Comparison of ENCODE assay signal across 8 cellular contexts in the genomic region with DNA sequence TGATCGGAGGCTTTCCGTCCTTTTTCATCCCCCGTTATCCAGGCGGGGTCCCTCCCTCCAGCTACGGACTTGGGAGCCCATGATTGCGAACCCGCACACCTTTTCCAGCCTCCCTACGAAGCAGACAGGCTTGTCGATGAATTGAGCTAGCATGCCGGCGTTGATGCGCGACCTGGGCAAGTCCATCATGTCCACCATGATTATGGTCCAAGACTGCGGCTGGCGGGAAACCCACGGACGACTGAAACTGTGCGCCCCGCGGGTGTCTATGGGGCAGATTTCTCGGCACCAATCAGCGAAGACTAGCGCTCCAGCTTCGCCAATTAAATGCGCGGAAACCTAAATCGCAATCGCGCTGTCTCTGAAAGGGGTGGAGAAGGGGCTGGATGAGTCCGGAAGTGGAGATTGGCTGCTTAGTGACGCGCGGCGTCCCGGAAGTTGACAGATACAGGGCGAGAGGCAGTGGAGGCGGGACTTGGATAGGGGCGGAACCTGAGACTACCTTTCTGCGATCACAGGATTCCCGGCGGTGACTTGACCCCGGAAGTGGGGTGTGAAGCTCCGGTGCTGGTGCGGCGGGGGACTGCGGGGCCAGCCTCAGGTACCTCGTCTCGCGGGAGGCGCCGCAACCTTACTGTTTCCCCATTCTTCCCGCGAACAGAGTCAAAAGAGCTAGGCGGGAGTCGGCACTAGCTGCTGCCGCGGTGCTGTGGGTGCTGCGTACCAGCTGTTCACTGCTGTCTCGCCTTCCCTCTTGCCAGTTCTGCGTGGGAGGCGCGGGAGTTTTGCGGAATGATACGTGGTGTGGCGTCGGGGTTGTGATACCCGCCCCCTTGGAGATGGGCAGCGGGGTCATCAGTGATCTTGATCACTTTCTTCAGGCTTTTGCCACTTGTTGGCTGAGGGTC. TPM values are rescaled to one million over a fixed set of nuclear protein-coding genes. Genes with fewer than 3 reads are reported as not detected.
DNase-seq lines count a peak whose midpoint lies in the region; ATAC-seq, FAIRE-seq and TF ChIP-seq lines count a peak whose summit lies in the region.

TSS of gene UMAD1 (plus strand) at position 532 of the 908 bp plus-strand sequence. CDS start 32,620 bp downstream, outside the sequence.

- DNase-seq in NCI-H2107 treated with DMSO at 0.1 percent for 48 hours (lab: John Stamatoyannopoulos, UW; ENCODE audit: unreplicated experiment) = peak; percentile 100
- peak; percentile 98 to 99 (median 98) for DNase-seq in body of pancreas
- DNase-seq in iPS DF 19.7 (ENCODE audit: low read depth, low spot score) = peak; percentile 98
- peak; percentile 98 for DNase-seq in sciatic nerve (ENCODE audit: low spot score)

- H3K27ac ChIP-seq in 22Rv1 = peak within 1 kb of the TSS; percentile 79
- H3K27ac ChIP-seq in body of pancreas = peak within 1 kb of the TSS; percentile 89 to 98 (median 94)

- H3K36me3 ChIP-seq in body of pancreas (replicated peaks in 1 of 2; ENCODE audit: insufficient read depth in 1 of 2, low read depth in 2 of 2) = no peaks in the 10 kb centered on the region

- no peaks in the 10 kb centered on the region for H3K9me3 ChIP-seq in body of pancreas

- WGBS in body of pancreas, 2 donors = 0% methylated on average over 38 to 68 of the region's 68 CpGs

- intact Hi-C loops in body of pancreas (cut with DNase I) = no loop called here
- intact Hi-C loops in sciatic nerve (cut with DNase I) = no loop called here

- peak; percentile 91 to 98 (median 98) for TF ChIP-seq POLR2A in body of pancreas (IDR thresholded peaks at IDR 0.05)

- peak within 1 kb of the TSS; percentile 73 to 79 for H3K4me3 ChIP-seq in body of pancreas

- no peak for TF ChIP-seq CTCF in 22Rv1 (IDR thresholded peaks at IDR 0.05)
- no peak for TF ChIP-seq CTCF in body of pancreas (IDR thresholded peaks at IDR 0.05)

- peak; percentile 97 for ATAC-seq in GM18520 (IDR thresholded peaks at IDR 0.05; ENCODE audit: unreplicated experiment)
- peak; percentile 99 for ATAC-seq in HG03064 (IDR thresholded peaks at IDR 0.05; ENCODE audit: low read depth, unreplicated experiment)
- peak; percentile 98 for ATAC-seq in body of pancreas
- ATAC-seq in sciatic nerve = peak; percentile 100

- H3K27me3 ChIP-seq in body of pancreas = no peaks in the 10 kb centered on the region

- H3K4me1 ChIP-seq in body of pancreas = peaks cover 23% of the 10 kb centered on the region

- peak; percentile 96 for FAIRE-seq in TTC549 (lab: Jason Lieb, UNC)

RNA-seq across cellular contexts. Expression of gene UMAD1, which starts in this region (rescaled TPM):
- total RNA-seq in body of pancreas (10 to 100 TPM; 15.8 to 34.8 TPM), sciatic nerve (18.6 TPM)

Comparison
In these comparisons a context has a peak if more than half of its experiments do, and no peak if none do; other contexts are left out.
1. Peak in every context shown above with its lines: DNase-seq, ATAC-seq, H3K4me3 ChIP-seq and H3K27ac ChIP-seq.